ENCODE assay signal across 9 cellular contexts in the genomic region with DNA sequence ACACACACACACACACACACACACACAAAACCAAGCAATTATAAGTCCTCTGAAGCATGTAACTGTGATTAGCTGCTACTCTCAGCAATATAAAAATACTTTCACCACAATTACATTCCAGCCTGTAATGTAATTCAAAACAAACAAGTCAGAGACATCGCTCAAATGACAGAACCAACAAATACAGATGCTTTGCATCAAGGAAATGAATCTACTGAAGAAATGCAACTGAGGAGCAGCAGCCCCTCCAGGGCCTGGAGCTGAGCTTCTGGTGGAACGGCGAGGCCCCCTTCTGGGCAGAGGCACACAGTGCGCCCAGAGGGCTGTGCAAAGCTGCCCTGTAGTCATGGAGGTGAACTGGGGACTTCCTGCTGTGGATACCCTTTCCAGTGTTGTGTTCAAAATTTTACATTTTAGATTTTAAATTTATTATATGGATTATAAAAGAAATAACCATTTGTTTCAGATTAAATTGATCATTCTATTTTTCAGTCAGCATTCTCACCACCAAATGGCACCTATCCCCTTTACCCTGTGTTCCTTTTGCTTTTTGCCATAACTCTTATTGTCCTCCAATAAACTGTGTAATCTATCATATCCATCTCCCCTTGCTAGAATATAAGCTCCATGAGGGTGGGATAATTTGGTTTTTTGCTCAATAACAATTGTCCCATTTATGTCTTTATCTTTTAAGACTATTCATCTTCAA. TPM values are rescaled to one million over a fixed set of nuclear protein-coding genes. Genes with fewer than 3 reads are reported as not detected.
DNase-seq lines count a peak whose midpoint lies in the region; ATAC-seq and TF ChIP-seq lines count a peak whose summit lies in the region.
"Had no signal": no experiment of that assay in that cellular context is flagged by ENCODE, and none has a peak within 500 bp of the region (broad histone marks: within the 10 kb centered on the region; RNA-seq: fewer than 3 reads in every experiment).

No MANE protein-coding gene starts in this region.

- no peaks in the 10 kb centered on the region for H3K27me3 Mint-ChIP-seq in endothelial cell (ENCODE audit: unreplicated experiment)
- H3K27me3 Mint-ChIP-seq: dendritic cell treated with granulocyte-macrophage colony-stimulating factor and Interleukin-4, amounts not matched to agents 40 ng/mL and 50 ng/mL, for 4 days had no signal

- no peak overlapping the region for H3K27ac Mint-ChIP-seq in endothelial cell (ENCODE audit: unreplicated experiment)
- H3K27ac Mint-ChIP-seq: dendritic cell treated with granulocyte-macrophage colony-stimulating factor and Interleukin-4, amounts not matched to agents 40 ng/mL and 50 ng/mL, for 4 days had no signal

- TF ChIP-seq CTCF in endothelial cell (IDR thresholded peaks at IDR 0.05; ENCODE audit: unreplicated experiment): peak; percentile 80

- no peaks in the 10 kb centered on the region for H3K4me1 Mint-ChIP-seq in endothelial cell (ENCODE audit: unreplicated experiment)

- H3K36me3 Mint-ChIP-seq in endothelial cell (ENCODE audit: low read depth, unreplicated experiment): no peaks in the 10 kb centered on the region

- H3K9me3 Mint-ChIP-seq in endothelial cell (ENCODE audit: unreplicated experiment): no peaks in the 10 kb centered on the region
- H3K9me3 Mint-ChIP-seq: dendritic cell treated with granulocyte-macrophage colony-stimulating factor and Interleukin-4, amounts not matched to agents 40 ng/mL and 50 ng/mL, for 4 days had no signal

- no peak overlapping the region for H3K4me3 Mint-ChIP-seq in endothelial cell (ENCODE audit: unreplicated experiment)
- H3K4me3 Mint-ChIP-seq: dendritic cell treated with granulocyte-macrophage colony-stimulating factor and Interleukin-4, amounts not matched to agents 40 ng/mL and 50 ng/mL, for 4 days had no signal

- ATAC-seq in GM19455 (IDR thresholded peaks at IDR 0.05; ENCODE audit: unreplicated experiment) (peak; percentile 99), HG03520 (IDR thresholded peaks at IDR 0.05; ENCODE audit: unreplicated experiment) (peak; percentile 100)

- DNase-seq in D341Med (ENCODE audit: low spot score) (peak; percentile 85), NCI-H82 (lab: John Stamatoyannopoulos, UW) (peak; percentile 79), endothelial cell (ENCODE audit: low spot score) (peak; percentile 81), myocyte (ENCODE audit: low read depth) (peak; percentile 83)
- DNase-seq in activated CD8-positive, alpha-beta memory T cell treated with anti-CD3 and anti-CD28 coated beads for 48 hours (ENCODE audit: low read depth in 2 of 3, low spot score in 2 of 3): peak; percentile 17 to 38 (median 31)
- peak; percentile 48 to 50 for DNase-seq in stimulated activated CD8-positive, alpha-beta memory T cell treated with anti-CD3 and anti-CD28 coated beads, Interleukin-7, amount 100 ng/mL, for 4 hours (ENCODE audit: low read depth in 2 of 2)

RNA-seq across cellular contexts. Expression of gene ADAT2, which starts 23.2 kb away (rescaled TPM):
- total RNA-seq in endothelial cell (ENCODE audit: unreplicated experiment) (10.0 TPM), myocyte (5.5 and 7.0 TPM in 2 replicates)
- 2.9 TPM for polyA plus RNA-seq in myocyte (2012)

RNA-seq across cellular contexts. Expression of gene PEX3, which starts 23.3 kb away (rescaled TPM):
- 16.3 TPM for total RNA-seq in endothelial cell (ENCODE audit: unreplicated experiment)
- 13.3 and 15.7 TPM in 2 replicates for total RNA-seq in myocyte
- polyA plus RNA-seq in myocyte (2012): 15.1 TPM

Comparison
In these comparisons a context has a peak if more than half of its experiments do, and no peak if none do; other contexts are left out.
1. Peak in every context shown above with its lines: DNase-seq and ATAC-seq.
2. DNase-seq: peak in every context shown above with its lines; median percentile 85 in D341Med; 83 in myocyte; 81 in endothelial cell; 79 in NCI-H82; 49 in stimulated activated CD8-positive, alpha-beta memory T cell treated with anti-CD3 and anti-CD28 coated beads, Interleukin-7, amount 100 ng/mL, for 4 hours; 31 in activated CD8-positive, alpha-beta memory T cell treated with anti-CD3 and anti-CD28 coated beads for 48 hours.